ENCODE assay signal across 15 cellular contexts in the genomic region with DNA sequence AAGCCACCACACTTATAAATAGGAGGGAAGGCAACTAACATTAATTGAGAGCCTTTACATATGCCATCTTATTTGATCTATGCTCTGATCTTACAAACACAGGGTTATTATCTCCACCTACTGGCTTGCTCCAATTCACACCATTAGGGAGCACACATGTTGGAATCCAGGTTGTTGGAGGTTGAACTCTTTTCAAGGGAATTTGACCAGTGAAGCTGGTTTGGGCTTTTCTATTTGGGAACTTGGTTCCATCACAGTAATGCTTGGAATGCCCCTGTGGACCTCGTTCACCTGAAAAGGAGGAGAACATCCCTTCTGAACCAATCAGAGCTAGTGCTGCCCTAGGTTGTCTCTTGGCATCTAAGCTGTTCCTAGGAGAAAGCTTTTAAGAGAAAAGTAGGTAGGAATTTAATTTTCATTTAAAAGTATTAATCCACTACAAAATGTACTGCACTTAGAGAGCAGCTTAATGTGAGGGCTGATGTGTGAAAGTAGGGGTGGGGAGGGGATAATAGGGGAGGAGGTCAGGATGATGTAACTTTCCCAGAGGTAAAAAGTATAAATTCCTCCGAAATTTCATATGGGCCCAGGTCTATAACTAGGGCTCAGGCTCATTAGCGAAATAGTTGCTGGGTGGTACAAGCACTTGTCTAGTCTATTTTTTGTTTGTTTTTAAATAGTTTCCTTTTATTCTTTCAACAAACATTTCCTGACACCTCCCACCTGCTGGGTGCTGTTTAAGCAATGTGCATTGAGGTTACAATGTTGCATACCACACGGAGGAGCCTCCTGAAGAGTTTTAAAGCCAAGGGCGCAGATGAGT. TPM values are rescaled to one million over a fixed set of nuclear protein-coding genes. Genes with fewer than 3 reads are reported as not detected.
DNase-seq lines count a peak whose midpoint lies in the region; ATAC-seq and TF ChIP-seq lines count a peak whose summit lies in the region.
"Had no signal": no experiment of that assay in that cellular context is flagged by ENCODE, and none has a peak within 500 bp of the region (broad histone marks: within the 10 kb centered on the region; RNA-seq: fewer than 3 reads in every experiment).

No MANE protein-coding gene starts in this region.

- TF ChIP-seq EP300 in Ishikawa (IDR thresholded peaks at IDR 0.05; ENCODE audit: borderline replicate concordance) (no peak), esophagus muscularis mucosa (IDR thresholded peaks at IDR 0.05) (no peak)

- H3K4me1 ChIP-seq in Caco-2 (peaks cover 17% of the 10 kb centered on the region), iPS-20b (ENCODE audit: insufficient read depth, low read length) (peaks cover 19% of the 10 kb centered on the region), esophagus muscularis mucosa (peaks cover 9 to 29% (median 20%) of the 10 kb centered on the region in 4 donors)

- H3K9me3 ChIP-seq in Caco-2 (no peaks in the 10 kb centered on the region), iPS-20b (ENCODE audit: insufficient read depth, low read depth, low read length) (no peaks in the 10 kb centered on the region), esophagus muscularis mucosa (no peaks in the 10 kb centered on the region)
- H3K9me3 ChIP-seq: MG63 had no signal

- H3K36me3 Mint-ChIP-seq in Caco-2 (ENCODE audit: insufficient read depth, unreplicated experiment), result no peaks in the 10 kb centered on the region
- H3K36me3 Mint-ChIP-seq: natural killer cell treated with Interleukin-12 subunit alpha and Interleukin-12 subunit beta and Interleukin-15 and Interleukin-18, amount 100 ng/mL, for 72 hours had no signal

- no peak overlapping the region for H3K4me3 Mint-ChIP-seq in Caco-2 (ENCODE audit: unreplicated experiment)
- H3K4me3 Mint-ChIP-seq: activated naive CD4-positive, alpha-beta T cell treated with anti-CD3 and anti-CD28 coated beads for 36 hours; natural killer cell treated with Interleukin-12 subunit alpha and Interleukin-12 subunit beta and Interleukin-15 and Interleukin-18, amount 100 ng/mL, for 72 hours had no signal

- ATAC-seq in HG02884 (IDR thresholded peaks at IDR 0.05; ENCODE audit: unreplicated experiment), result no peak
- no peak for ATAC-seq in HG03565 (IDR thresholded peaks at IDR 0.05; ENCODE audit: unreplicated experiment)
- ATAC-seq in GM19035 (IDR thresholded peaks at IDR 0.05; ENCODE audit: unreplicated experiment), result no peak
- ATAC-seq: natural killer cell treated with Interleukin-12 subunit alpha and Interleukin-12 subunit beta and Interleukin-15 and Interleukin-18, amount 100 ng/mL, for 72 hours had no signal

- H3K27ac Mint-ChIP-seq in Caco-2 (ENCODE audit: unreplicated experiment), result peak overlapping the region; percentile 64
- H3K27ac Mint-ChIP-seq: activated naive CD4-positive, alpha-beta T cell treated with anti-CD3 and anti-CD28 coated beads for 36 hours; natural killer cell treated with Interleukin-12 subunit alpha and Interleukin-12 subunit beta and Interleukin-15 and Interleukin-18, amount 100 ng/mL, for 72 hours had no signal

- POLR2A ChIA-PET in Caco-2 (lab: Charles Lee), result interaction anchor here (0.6 kb wide), 1 partner anchor 509 kb away, joined by 4 read pairs; no protein-coding TSS in a partner anchor

- H3K27me3 Mint-ChIP-seq in Caco-2 (ENCODE audit: insufficient read depth, unreplicated experiment), result no peaks in the 10 kb centered on the region

- peak; percentile 43 for TF ChIP-seq RAD21 in Ishikawa (IDR thresholded peaks at IDR 0.05; ENCODE audit: low read depth)

- no peaks in the 10 kb centered on the region for H3K9me3 Mint-ChIP-seq in Caco-2 (ENCODE audit: unreplicated experiment)
- H3K9me3 Mint-ChIP-seq: activated naive CD4-positive, alpha-beta T cell treated with anti-CD3 and anti-CD28 coated beads for 36 hours; natural killer cell treated with Interleukin-12 subunit alpha and Interleukin-12 subunit beta and Interleukin-15 and Interleukin-18, amount 100 ng/mL, for 72 hours had no signal

- DNase-seq in Caco-2 (no peak), astrocyte of the spinal cord (ENCODE audit: low read depth, low spot score) (no peak), esophagus muscularis mucosa (ENCODE audit: extremely low spot score) (no peak)
- DNase-seq: activated CD4-positive, alpha-beta T cell treated with anti-CD3 and anti-CD28 coated beads for 1 hour; activated CD8-positive, alpha-beta memory T cell treated with anti-CD3 and anti-CD28 coated beads, Interleukin-2, amount 50 U/mL, for 4 hours; activated naive CD4-positive, alpha-beta T cell treated with anti-CD3 and anti-CD28 coated beads for 36 hours; MG63; stimulated activated CD4-positive, alpha-beta T cell treated with anti-CD3 and anti-CD28 coated beads, Interleukin-2, amount 100 ng/mL, for 24 hours had no signal

- TF ChIP-seq CTCF in Caco-2 (IDR thresholded peaks at IDR 0.05; ENCODE audit: insufficient read depth in 1 of 2, low read depth in 1 of 2, low read length in 1 of 2, severe bottlenecking in 1 of 2, unreplicated experiment in 1 of 2) (no peak), astrocyte of the spinal cord (IDR thresholded peaks at IDR 0.05; ENCODE audit: low read depth, low read length) (peak; percentile 8), esophagus muscularis mucosa (IDR thresholded peaks at IDR 0.05) (peak in 1 of 3 experiments; percentile 4)

- H3K4me3 ChIP-seq in Caco-2 (ENCODE audit: low read depth, low read length) (no peak overlapping the region), astrocyte of the spinal cord (ENCODE audit: low read depth, low read length) (no peak overlapping the region), iPS-20b (ENCODE audit: low read length) (peak overlapping the region; percentile 23; the same call in 1 of the 2 replicates), esophagus muscularis mucosa (no peak overlapping the region)
- H3K4me3 ChIP-seq: cardiac muscle cell, MG63 had no signal

- H3K27me3 ChIP-seq in Caco-2 (replicated peaks; ENCODE audit: control insufficient read depth, insufficient read depth, low read length) (no peaks in the 10 kb centered on the region), iPS-20b (ENCODE audit: insufficient read depth, low read length) (peaks cover 12% of the 10 kb centered on the region; the same call in 1 of the 2 replicates), esophagus muscularis mucosa (no peaks in the 10 kb centered on the region)
- H3K27me3 ChIP-seq: cardiac muscle cell, MG63 had no signal

- H3K36me3 ChIP-seq in Caco-2 (ENCODE audit: control insufficient read depth, insufficient read depth, low read length), result no peaks in the 10 kb centered on the region
- H3K36me3 ChIP-seq in iPS-20b (ENCODE audit: insufficient read depth, low read depth, low read length), result no peaks in the 10 kb centered on the region
- no peaks in the 10 kb centered on the region for H3K36me3 ChIP-seq in esophagus muscularis mucosa
- H3K36me3 ChIP-seq: cardiac muscle cell, MG63 had no signal

- CTCF ChIA-PET in Caco-2 (lab: Charles Lee), result interaction anchor here (1.0 to 1.4 kb wide), 6 partner anchors 12 to 75 kb away, joined by 3 to 6 read pairs (median 4); no protein-coding TSS in a partner anchor

- intact Hi-C loops in Caco-2 (cut with micrococcal nuclease; ENCODE audit: unreplicated experiment), result loop anchor here (2.0 kb wide), 1 partner anchor 56 kb away; no protein-coding TSS in a partner anchor
- intact Hi-C loops in esophagus muscularis mucosa (cut with DNase I), result no loop called here

- peaks cover 41% of the 10 kb centered on the region for H3K4me1 Mint-ChIP-seq in Caco-2 (ENCODE audit: low read depth, unreplicated experiment)

- TF ChIP-seq POLR2A in esophagus muscularis mucosa (IDR thresholded peaks at IDR 0.05; ENCODE audit: low read depth), result no peak

- in situ Hi-C loops in astrocyte of the spinal cord (cut with HindIII; ENCODE audit: low sequenced_read_pairs), result no loop called here

- WGBS in esophagus muscularis mucosa, result 81% methylated on average over 5 of the region's 5 CpGs

- H3K27ac ChIP-seq in iPS-20b (ENCODE audit: low read length) (no peak overlapping the region), esophagus muscularis mucosa (replicated peaks in 1 of 4) (no peak overlapping the region)
- H3K27ac ChIP-seq: cardiac muscle cell had no signal

- BruUV-seq in Caco-2 (replicated peaks; lab: Mats Ljungman, UMichigan), result no TSS peak

- H3K9ac ChIP-seq in iPS-20b (ENCODE audit: low read depth, low read length), result no peak overlapping the region

TF ChIP-seq in Ishikawa, 13 proteins besides CTCF, POLR2A, EP300 and RAD21 (continues in another document):
- TF ChIP-seq YY1 (IDR thresholded peaks at IDR 0.05; ENCODE audit: low read depth), result no peak
- no peak for TF ChIP-seq TEAD4 (IDR thresholded peaks at IDR 0.05)
- TF ChIP-seq, protein P1, sequence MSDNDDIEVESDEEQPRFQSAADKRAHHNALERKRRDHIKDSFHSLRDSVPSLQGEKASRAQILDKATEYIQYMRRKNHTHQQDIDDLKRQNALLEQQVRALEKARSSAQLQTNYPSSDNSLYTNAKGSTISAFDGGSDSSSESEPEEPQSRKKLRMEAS (IDR thresholded peaks at IDR 0.05), result no peak
- TF ChIP-seq ZBTB7A (IDR thresholded peaks at IDR 0.05; ENCODE audit: low read depth), result no peak
- no peak for TF ChIP-seq FOXM1 (IDR thresholded peaks at IDR 0.05; ENCODE audit: borderline replicate concordance, low read depth)
- TF ChIP-seq CEBPB (IDR thresholded peaks at IDR 0.05), result no peak
- no peak for TF ChIP-seq TCF12 (IDR thresholded peaks at IDR 0.05; ENCODE audit: low read depth)
- TF ChIP-seq NFIC (IDR thresholded peaks at IDR 0.05), result no peak
- TF ChIP-seq USF1 (IDR thresholded peaks at IDR 0.05), result no peak
- no peak for TF ChIP-seq CREB1 (IDR thresholded peaks at IDR 0.05; ENCODE audit: low read depth)
- no peak for TF ChIP-seq TAF1 (IDR thresholded peaks at IDR 0.05; ENCODE audit: low read depth)

RNA-seq across cellular contexts. Expression of gene MICAL2, which starts 7.6 kb away (rescaled TPM):
- total RNA-seq in Caco-2 (2022) (247 and 272 TPM in 2 replicates), esophagus muscularis mucosa (100 to 1,000 TPM; 195 to 499 (median 259) TPM)
